In the genomic region with DNA sequence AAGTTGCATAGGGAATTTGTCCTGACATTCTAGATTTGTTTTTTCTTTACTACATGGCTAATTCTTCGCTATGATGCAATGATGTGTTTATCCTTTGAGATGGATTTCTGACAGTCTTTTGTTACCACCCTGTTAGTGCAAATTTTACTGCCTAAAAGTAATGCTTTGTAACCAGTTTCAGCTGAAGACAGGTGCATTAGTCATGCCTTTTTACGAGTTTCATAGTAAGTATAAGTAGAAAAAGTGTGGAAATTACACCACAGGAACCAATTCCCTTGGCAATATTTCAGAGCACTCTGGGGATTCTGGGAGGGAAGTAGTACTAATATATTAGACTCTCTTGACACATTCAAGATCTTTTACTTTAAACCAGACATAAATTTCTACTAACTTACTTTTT, we compare ENCODE assay signal across 1 cellular context.
TF ChIP-seq lines count a peak whose summit lies in the region.

No MANE protein-coding gene starts in this region.

TF ChIP-seq in HEK293, 187 proteins besides CTCF, POLR2A, EP300 and RAD21 (continued from another document):
- TF ChIP-seq SETDB1 (IDR thresholded peaks at IDR 0.05; ENCODE audit: insufficient read length, low read length) (no peak), ZNF544 (tag by site-specific recombination; IDR thresholded peaks at IDR 0.05) (no peak), GLIS2 (tag by site-specific recombination; IDR thresholded peaks at IDR 0.05) (no peak; the same call in 1 of the 2 replicates), ZNF114 (tag by site-specific recombination; IDR thresholded peaks at IDR 0.05) (no peak), MEIS1 (CRISPR knock-in tag; IDR thresholded peaks at IDR 0.05; ENCODE audit: borderline replicate concordance) (no peak)
